1 cellular context compared by ENCODE assay signal in the genomic region with DNA sequence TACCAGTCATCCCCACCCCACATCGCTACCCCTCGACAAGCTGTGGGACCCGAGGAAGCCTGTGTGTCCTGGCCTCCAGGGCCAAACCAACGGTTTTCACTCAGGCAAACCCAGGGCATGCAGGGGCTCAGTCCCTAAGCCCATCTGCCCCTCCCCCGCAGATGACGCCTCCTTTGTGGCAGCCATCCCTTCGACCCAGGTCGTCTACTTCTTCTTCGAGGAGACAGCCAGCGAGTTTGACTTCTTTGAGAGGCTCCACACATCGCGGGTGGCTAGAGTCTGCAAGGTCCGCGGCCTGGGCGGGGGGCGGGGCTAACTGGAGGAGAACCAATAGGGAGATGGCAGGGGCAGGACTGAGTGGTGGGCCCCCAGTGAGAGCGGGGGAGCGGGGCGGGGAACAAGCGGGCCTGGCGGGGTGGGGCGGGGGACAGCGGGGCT.
TF ChIP-seq lines count a peak whose summit lies in the region.

No MANE protein-coding gene starts in this region.

TF ChIP-seq in HepG2, 621 proteins besides CTCF, POLR2A, EP300 and RAD21:
- TF ChIP-seq ZNF121 (CRISPR knock-in tag; IDR thresholded peaks at IDR 0.05) (no peak), ZNF143 (CRISPR knock-in tag; IDR thresholded peaks at IDR 0.05) (no peak), SUZ12 (IDR thresholded peaks at IDR 0.05; ENCODE audit: low read depth, low read length) (no peak), ZNF713 (CRISPR knock-in tag; IDR thresholded peaks at IDR 0.05) (no peak)
- TF ChIP-seq, protein P1, sequence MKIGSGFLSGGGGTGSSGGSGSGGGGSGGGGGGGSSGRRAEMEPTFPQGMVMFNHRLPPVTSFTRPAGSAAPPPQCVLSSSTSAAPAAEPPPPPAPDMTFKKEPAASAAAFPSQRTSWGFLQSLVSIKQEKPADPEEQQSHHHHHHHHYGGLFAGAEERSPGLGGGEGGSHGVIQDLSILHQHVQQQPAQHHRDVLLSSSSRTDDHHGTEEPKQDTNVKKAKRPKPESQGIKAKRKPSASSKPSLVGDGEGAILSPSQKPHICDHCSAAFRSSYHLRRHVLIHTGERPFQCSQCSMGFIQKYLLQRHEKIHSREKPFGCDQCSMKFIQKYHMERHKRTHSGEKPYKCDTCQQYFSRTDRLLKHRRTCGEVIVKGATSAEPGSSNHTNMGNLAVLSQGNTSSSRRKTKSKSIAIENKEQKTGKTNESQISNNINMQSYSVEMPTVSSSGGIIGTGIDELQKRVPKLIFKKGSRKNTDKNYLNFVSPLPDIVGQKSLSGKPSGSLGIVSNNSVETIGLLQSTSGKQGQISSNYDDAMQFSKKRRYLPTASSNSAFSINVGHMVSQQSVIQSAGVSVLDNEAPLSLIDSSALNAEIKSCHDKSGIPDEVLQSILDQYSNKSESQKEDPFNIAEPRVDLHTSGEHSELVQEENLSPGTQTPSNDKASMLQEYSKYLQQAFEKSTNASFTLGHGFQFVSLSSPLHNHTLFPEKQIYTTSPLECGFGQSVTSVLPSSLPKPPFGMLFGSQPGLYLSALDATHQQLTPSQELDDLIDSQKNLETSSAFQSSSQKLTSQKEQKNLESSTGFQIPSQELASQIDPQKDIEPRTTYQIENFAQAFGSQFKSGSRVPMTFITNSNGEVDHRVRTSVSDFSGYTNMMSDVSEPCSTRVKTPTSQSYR (CRISPR knock-in tag; IDR thresholded peaks at IDR 0.05; ENCODE audit: borderline replicate concordance): peak; percentile 26; the same call in 1 of the 2 replicates
